6 cellular contexts compared by ENCODE assay signal in the genomic region with DNA sequence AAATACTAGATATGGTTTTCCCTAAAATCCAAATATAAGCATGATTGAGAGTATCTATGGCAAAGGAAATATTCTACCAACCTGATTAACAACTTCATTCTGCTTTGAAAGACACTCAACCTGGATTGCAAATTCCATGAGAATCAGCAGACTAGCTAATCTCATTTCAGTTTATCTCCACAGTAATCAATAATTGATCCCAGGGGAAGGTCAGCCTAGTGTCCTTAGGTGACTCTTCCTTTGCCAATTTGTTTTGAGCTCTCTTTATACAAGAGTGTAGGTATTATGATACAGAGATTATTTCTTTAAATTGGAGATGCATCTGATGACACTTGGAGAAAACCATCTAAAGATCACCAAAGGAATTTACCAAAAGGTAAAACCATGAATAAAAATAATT.
"Had no signal": no experiment of that assay in that cellular context is flagged by ENCODE, and none has a peak within 500 bp of the region (broad histone marks: within the 10 kb centered on the region; RNA-seq: fewer than 3 reads in every experiment).

No MANE protein-coding gene starts in this region.

- H2AFZ ChIP-seq: GM23338 had no signal

- ATAC-seq: GM23338 had no signal

- H3K4me3 ChIP-seq: GM23338 had no signal

- H3K4me2 ChIP-seq: GM23338 had no signal

- DNase-seq: H9, HCEC 1CT had no signal

- FAIRE-seq: H1, H54, HTR-8/SVneo had no signal
